Comparison of ENCODE assay signal across 20 cellular contexts in genomic region chr7:33091111-33091531, GRCh38. TPM values are rescaled to one million over a fixed set of nuclear protein-coding genes. Genes with fewer than 3 reads are reported as not detected.
DNase-seq lines count a peak whose midpoint lies in the region; ATAC-seq, FAIRE-seq and TF ChIP-seq lines count a peak whose summit lies in the region.
"Had no signal": no experiment of that assay in that cellular context is flagged by ENCODE, and none has a peak within 500 bp of the region (broad histone marks: within the 10 kb centered on the region; RNA-seq: fewer than 3 reads in every experiment).

No MANE protein-coding gene starts in this region.

- FAIRE-seq in bronchial epithelial cell (lab: Jason Lieb, UNC): no peak

- H3K4me3 ChIP-seq in PC-3 (ENCODE audit: low read length) (no peak overlapping the region), bronchial epithelial cell (ENCODE audit: low read depth, low read length) (no peak overlapping the region), GM23338 (no peak overlapping the region)
- H3K4me3 ChIP-seq in naive thymus-derived CD4-positive, alpha-beta T cell (ENCODE audit: low read length): no peak overlapping the region
- H3K4me3 ChIP-seq: left ventricle myocardium inferior had no signal

- TF ChIP-seq CTCF in Calu3 (IDR thresholded peaks at IDR 0.05; ENCODE audit: unreplicated experiment): no peak
- no peak for TF ChIP-seq CTCF in PC-3 (conservative IDR thresholded peaks at IDR 0.05; ENCODE audit: low read depth, low read length)
- TF ChIP-seq CTCF in bronchial epithelial cell (IDR thresholded peaks at IDR 0.05; ENCODE audit: insufficient read depth, low read length, severe bottlenecking): no peak
- no peak for TF ChIP-seq CTCF in GM23338 (conservative IDR thresholded peaks at IDR 0.05; ENCODE audit: low read depth in 2 of 2)
- no peak for TF ChIP-seq CTCF in type B pancreatic cell (conservative IDR thresholded peaks at IDR 0.05)

- H3K9ac ChIP-seq in PC-3 (ENCODE audit: low read length): no peak overlapping the region

- H3K4me2 ChIP-seq in PC-3 (ENCODE audit: low read length): peak overlapping the region; percentile 35; the same call in 1 of the 2 replicates
- no peak overlapping the region for H3K4me2 ChIP-seq in GM23338

- H4K20me1 ChIP-seq in PC-3 (ENCODE audit: low read length): no peaks in the 10 kb centered on the region
- peaks cover 2% of the 10 kb centered on the region; the same call in 1 of the 2 replicates for H4K20me1 ChIP-seq in GM23338 (replicated peaks; ENCODE audit: insufficient read depth)

- H3K4me1 ChIP-seq in PC-3 (ENCODE audit: insufficient read depth, low read length): peaks cover 8% of the 10 kb centered on the region; the same call in 1 of the 2 replicates
- no peaks in the 10 kb centered on the region for H3K4me1 ChIP-seq in GM23338 (ENCODE audit: insufficient read depth)
- H3K4me1 ChIP-seq in naive thymus-derived CD4-positive, alpha-beta T cell (ENCODE audit: control insufficient read depth in 2 of 2, insufficient read depth in 2 of 2, low read length in 2 of 2): no peaks in the 10 kb centered on the region

- POLR2A ChIA-PET in PC-3 (lab: Charles Lee; ENCODE audit: unreplicated experiment): no interaction called here
- POLR2A ChIA-PET in naive thymus-derived CD4-positive, alpha-beta T cell (lab: Charles Lee): no interaction called here

- H3K36me3 ChIP-seq in PC-3 (ENCODE audit: low read depth, low read length) (peaks cover 6% of the 10 kb centered on the region; the same call in 1 of the 2 replicates), bronchial epithelial cell (ENCODE audit: control insufficient read depth, insufficient read depth, low read length) (peaks cover 2% of the 10 kb centered on the region), GM23338 (ENCODE audit: insufficient read depth) (peaks cover 5% of the 10 kb centered on the region; the same call in 1 of the 2 replicates)
- peaks cover 0 to 28% (median 2%) of the 10 kb centered on the region in 3 experiments for H3K36me3 ChIP-seq in naive thymus-derived CD4-positive, alpha-beta T cell (ENCODE audit: control insufficient read depth in 2 of 3, insufficient read depth in 3 of 3, low read length in 3 of 3)

- H3K79me2 ChIP-seq in PC-3 (ENCODE audit: low read length) (no peaks in the 10 kb centered on the region), GM23338 (replicated peaks; ENCODE audit: insufficient read depth) (no peaks in the 10 kb centered on the region)

- H3K9me3 Mint-ChIP-seq in Calu3 (ENCODE audit: low read depth, unreplicated experiment) (no peaks in the 10 kb centered on the region), GM23338 (no peaks in the 10 kb centered on the region), type B pancreatic cell (no peaks in the 10 kb centered on the region)
- H3K9me3 Mint-ChIP-seq in naive thymus-derived CD4-positive, alpha-beta T cell: peaks cover 0 to 3% (median 0%) of the 10 kb centered on the region in 11 donors
- H3K9me3 Mint-ChIP-seq: activated naive CD8-positive, alpha-beta T cell treated with anti-CD3 and anti-CD28 coated beads for 36 hours; H9 had no signal

- H3K36me3 Mint-ChIP-seq in Calu3 (ENCODE audit: insufficient read depth, unreplicated experiment) (peaks cover 8% of the 10 kb centered on the region), GM23338 (ENCODE audit: low read depth) (peaks cover 13% of the 10 kb centered on the region), type B pancreatic cell (peaks cover 6% of the 10 kb centered on the region)
- H3K36me3 Mint-ChIP-seq in naive thymus-derived CD4-positive, alpha-beta T cell: peaks cover 5 to 22% (median 10%) of the 10 kb centered on the region in 5 donors

- H3K27ac ChIP-seq in PC-3 (ENCODE audit: low read length): no peak overlapping the region
- no peak overlapping the region for H3K27ac ChIP-seq in GM23338 (ENCODE audit: low read depth)
- H3K27ac ChIP-seq in naive thymus-derived CD4-positive, alpha-beta T cell (ENCODE audit: low read depth, low read length): no peak overlapping the region
- H3K27ac ChIP-seq: left ventricle myocardium inferior had no signal

- ATAC-seq in PC-3: peak; percentile 9; the same call in 1 of the 2 replicates
- ATAC-seq in GM23338: no peak
- no peak for ATAC-seq in naive thymus-derived CD4-positive, alpha-beta T cell
- ATAC-seq: Right ventricle myocardium inferior had no signal

- H2AFZ ChIP-seq in PC-3 (ENCODE audit: low read length) (no peak overlapping the region), GM23338 (no peak overlapping the region)

- CTCF ChIA-PET in Calu3 (lab: Charles Lee) (interaction anchor here (0.6 kb wide), 1 partner anchor 648 kb away, joined by 9 read pairs; no protein-coding TSS in a partner anchor), PC-3 (lab: Charles Lee) (no interaction called here)
- CTCF ChIA-PET in naive thymus-derived CD4-positive, alpha-beta T cell (lab: Charles Lee): no interaction called here

- intact Hi-C loops in Calu3 (cut with micrococcal nuclease; ENCODE audit: unreplicated experiment): no loop called here
- intact Hi-C loops in PC-3 (cut with micrococcal nuclease): no loop called here
- intact Hi-C loops in naive thymus-derived CD4-positive, alpha-beta T cell (cut with micrococcal nuclease): no loop called here

- no peaks in the 10 kb centered on the region for H3K4me1 Mint-ChIP-seq in Calu3 (ENCODE audit: low read depth, unreplicated experiment)
- no peaks in the 10 kb centered on the region for H3K4me1 Mint-ChIP-seq in GM23338
- no peaks in the 10 kb centered on the region for H3K4me1 Mint-ChIP-seq in naive thymus-derived CD4-positive, alpha-beta T cell
- no peaks in the 10 kb centered on the region for H3K4me1 Mint-ChIP-seq in type B pancreatic cell (ENCODE audit: unreplicated experiment)
- H3K4me1 Mint-ChIP-seq: activated naive CD8-positive, alpha-beta T cell treated with anti-CD3 and anti-CD28 coated beads for 36 hours; H9 had no signal

- no peak for DNase-seq in Calu3
- peak; percentile 40 for DNase-seq in PC-3
- DNase-seq in bronchial epithelial cell (ENCODE audit: low read depth): peak; percentile 91
- DNase-seq in myocyte (ENCODE audit: low read depth): peak; percentile 40
- DNase-seq in GM23338 (ENCODE audit: low spot score): no peak
- no peak for DNase-seq in naive thymus-derived CD4-positive, alpha-beta T cell
- no peak for DNase-seq in type B pancreatic cell (ENCODE audit: extremely low spot score, unreplicated experiment)
- DNase-seq in NK-92 (lab: John Stamatoyannopoulos, UW; ENCODE audit: unreplicated experiment): no peak
- DNase-seq: activated CD4-positive, alpha-beta T cell treated with anti-CD3 and anti-CD28 coated beads for 48 hours; activated naive CD8-positive, alpha-beta T cell treated with anti-CD3 and anti-CD28 coated beads for 36 hours; caudate nucleus; DMS79; glutamatergic neuron; H9; left ventricle myocardium inferior; NCI-H1417 treated with DMSO at 0.1 percent for 48 hours; NCI-H526 treated with DMSO at 0.1 percent for 48 hours; stimulated activated naive CD4-positive, alpha-beta T cell treated with Interleukin-2 at 50 U/mL for 16 hours had no signal

- H3K27me3 Mint-ChIP-seq in Calu3 (ENCODE audit: unreplicated experiment) (no peaks in the 10 kb centered on the region), GM23338 (ENCODE audit: insufficient read depth, low read depth, poor library complexity) (peaks cover 3% of the 10 kb centered on the region), type B pancreatic cell (no peaks in the 10 kb centered on the region)
- H3K27me3 Mint-ChIP-seq in naive thymus-derived CD4-positive, alpha-beta T cell: no peaks in the 10 kb centered on the region
- H3K27me3 Mint-ChIP-seq: activated naive CD8-positive, alpha-beta T cell treated with anti-CD3 and anti-CD28 coated beads for 36 hours; progenitor cell of endocrine pancreas had no signal

- H3K27ac Mint-ChIP-seq in Calu3 (ENCODE audit: unreplicated experiment): no peak overlapping the region
- H3K27ac Mint-ChIP-seq in GM23338: no peak overlapping the region
- no peak overlapping the region for H3K27ac Mint-ChIP-seq in naive thymus-derived CD4-positive, alpha-beta T cell
- no peak overlapping the region for H3K27ac Mint-ChIP-seq in type B pancreatic cell
- H3K27ac Mint-ChIP-seq: activated naive CD8-positive, alpha-beta T cell treated with anti-CD3 and anti-CD28 coated beads for 36 hours; H9; progenitor cell of endocrine pancreas had no signal

- no peaks in the 10 kb centered on the region for H3F3A ChIP-seq in PC-3 (ENCODE audit: low read length, unreplicated experiment)
- no peaks in the 10 kb centered on the region for H3F3A ChIP-seq in GM23338 (replicated peaks; ENCODE audit: low read depth)

- H3K9me2 ChIP-seq in PC-3 (replicated peaks; ENCODE audit: low read length) (no peaks in the 10 kb centered on the region), GM23338 (ENCODE audit: insufficient read depth) (no peaks in the 10 kb centered on the region; the same call in 1 of the 2 replicates)

- H3K9me3 ChIP-seq in PC-3 (ENCODE audit: low read length): no peaks in the 10 kb centered on the region
- no peaks in the 10 kb centered on the region for H3K9me3 ChIP-seq in naive thymus-derived CD4-positive, alpha-beta T cell (ENCODE audit: control insufficient read depth in 2 of 3, low read length in 3 of 3)
- H3K9me3 ChIP-seq: left ventricle myocardium inferior had no signal

- BruUV-seq in Calu3 (replicated peaks; lab: Mats Ljungman, UMichigan): TSS peak; percentile 9
- no TSS peak for BruUV-seq in PC-3 (replicated peaks; lab: Mats Ljungman, UMichigan)

- no peak overlapping the region for H3K4me3 Mint-ChIP-seq in Calu3 (ENCODE audit: low read depth, unreplicated experiment)
- no peak overlapping the region for H3K4me3 Mint-ChIP-seq in GM23338
- H3K4me3 Mint-ChIP-seq in naive thymus-derived CD4-positive, alpha-beta T cell: no peak overlapping the region
- H3K4me3 Mint-ChIP-seq in type B pancreatic cell: no peak overlapping the region
- H3K4me3 Mint-ChIP-seq: activated naive CD8-positive, alpha-beta T cell treated with anti-CD3 and anti-CD28 coated beads for 36 hours; H9 had no signal

- H3K27me3 ChIP-seq in PC-3 (ENCODE audit: low read length) (no peaks in the 10 kb centered on the region), bronchial epithelial cell (ENCODE audit: control insufficient read depth, insufficient read depth, low read length) (no peaks in the 10 kb centered on the region), GM23338 (ENCODE audit: insufficient read depth) (no peaks in the 10 kb centered on the region)
- no peaks in the 10 kb centered on the region for H3K27me3 ChIP-seq in naive thymus-derived CD4-positive, alpha-beta T cell (ENCODE audit: control insufficient read depth in 2 of 2, insufficient read depth in 2 of 2, low read length in 2 of 2)

RNA-seq across cellular contexts. Expression of gene RP9, which starts 18.1 kb away (rescaled TPM):
- 30.9 and 37.2 TPM in 2 replicates for total RNA-seq in Calu3 (2022)
- 24.6 and 33.9 TPM in 2 replicates for total RNA-seq in PC-3 (2014; rRNA removed)
- total RNA-seq in bronchial epithelial cell: 12.1 and 12.2 TPM in 2 replicates
- 12.0 and 24.4 TPM in 2 replicates for total RNA-seq in myocyte
- polyA plus RNA-seq in myocyte (2012): 34.2 TPM
- 3.3 and 8.7 TPM in 2 replicates for total RNA-seq in GM23338 (2014; rRNA removed; shearing (Covaris generic))
- 40.8 and 43.2 TPM in 2 replicates for polyA plus RNA-seq in GM23338 (2016; fragmentation: Nextera tagmentation; extraction: Ambion mirVana)
- total RNA-seq in naive thymus-derived CD4-positive, alpha-beta T cell: 10 to 100 TPM; 12.7 to 23.3 (median 14.7) TPM
- 10 to 100 TPM; 20.4 to 21.5 TPM for polyA plus RNA-seq in naive thymus-derived CD4-positive, alpha-beta T cell
- total RNA-seq in type B pancreatic cell (ENCODE audit: low replicate concordance): 17.4 and 21.2 TPM in 2 replicates

RNA-seq across cellular contexts. Expression of gene NT5C3A, which starts 28.5 kb away (rescaled TPM):
- total RNA-seq in Calu3 (2022): 77.7 and 127 TPM in 2 replicates
- total RNA-seq in PC-3 (2014; rRNA removed): 34.3 and 35.0 TPM in 2 replicates
- 22.4 and 49.8 TPM in 2 replicates for total RNA-seq in bronchial epithelial cell
- 26.3 and 32.4 TPM in 2 replicates for total RNA-seq in myocyte
- polyA plus RNA-seq in myocyte (2012): 15.9 TPM
- 28.5 and 36.8 TPM in 2 replicates for total RNA-seq in GM23338 (2014; rRNA removed; shearing (Covaris generic))
- 42.8 and 45.8 TPM in 2 replicates for polyA plus RNA-seq in GM23338 (2016; fragmentation: Nextera tagmentation; extraction: Ambion mirVana)
- total RNA-seq in naive thymus-derived CD4-positive, alpha-beta T cell: 10 to 100 TPM; 36.6 to 51.3 (median 48.5) TPM
- polyA plus RNA-seq in naive thymus-derived CD4-positive, alpha-beta T cell: 10 to 100 TPM; 45.7 to 64.8 TPM
- total RNA-seq in type B pancreatic cell (ENCODE audit: low replicate concordance): 25.4 and 30.9 TPM in 2 replicates

RNA-seq across cellular contexts. Expression of gene BBS9, which starts 38.2 kb away (rescaled TPM):
- total RNA-seq in Calu3 (2022): 9.4 and 13.0 TPM in 2 replicates
- total RNA-seq in PC-3 (2014; rRNA removed): 5.7 and 13.0 TPM in 2 replicates
- 4.2 and 4.5 TPM in 2 replicates for total RNA-seq in bronchial epithelial cell
- total RNA-seq in myocyte: 16.2 and 17.7 TPM in 2 replicates
- 10.9 TPM for polyA plus RNA-seq in myocyte (2012)
- total RNA-seq in GM23338 (2014; rRNA removed; shearing (Covaris generic)): 66.1 and 69.6 TPM in 2 replicates
- 21.9 and 27.2 TPM in 2 replicates for polyA plus RNA-seq in GM23338 (2016; fragmentation: Nextera tagmentation; extraction: Ambion mirVana)
- 10 to 100 TPM; 11.7 to 31.0 (median 28.3) TPM for total RNA-seq in naive thymus-derived CD4-positive, alpha-beta T cell
- polyA plus RNA-seq in naive thymus-derived CD4-positive, alpha-beta T cell: 10 to 100 TPM; 11.1 to 13.1 TPM
- 13.0 and 19.7 TPM in 2 replicates for total RNA-seq in type B pancreatic cell (ENCODE audit: low replicate concordance)

Comparison
In these comparisons a context has a peak if more than half of its experiments do, and no peak if none do; other contexts are left out.
1. DNase-seq: peak in PC-3 (single experiment), bronchial epithelial cell (single experiment) and myocyte (single experiment); none in Calu3 (single experiment), GM23338 (single experiment), naive thymus-derived CD4-positive, alpha-beta T cell (0 of 9), type B pancreatic cell (single experiment) and NK-92 (single experiment).